In genomic region chr6:116847234-116847633, GRCh38 we compare ENCODE assay signal across 9 cellular contexts. TPM values are rescaled to one million over a fixed set of nuclear protein-coding genes. Genes with fewer than 3 reads are reported as not detected.
A peak's percentile ranks its signal among the peaks of the same experiment; 100 is the strongest.
DNase-seq lines count a peak whose midpoint lies in the region; ATAC-seq, FAIRE-seq and TF ChIP-seq lines count a peak whose summit lies in the region.
"Had no signal": no experiment of that assay in that cellular context is flagged by ENCODE, and none has a peak within 500 bp of the region (broad histone marks: within the 10 kb centered on the region; RNA-seq: fewer than 3 reads in every experiment).

No MANE protein-coding gene starts in this region.

- H3K36me3 Mint-ChIP-seq in activated naive CD8-positive, alpha-beta T cell treated with anti-CD3 and anti-CD28 coated beads for 36 hours, result no peaks in the 10 kb centered on the region

- H3K27ac ChIP-seq in foreskin keratinocyte (no peak overlapping the region), ovary (no peak overlapping the region)
- H3K27ac ChIP-seq: neutrophil had no signal

- H3K27ac Mint-ChIP-seq in activated naive CD8-positive, alpha-beta T cell treated with anti-CD3 and anti-CD28 coated beads for 36 hours, result no peak overlapping the region

- no peaks in the 10 kb centered on the region for H3K4me1 ChIP-seq in foreskin keratinocyte
- no peaks in the 10 kb centered on the region for H3K4me1 ChIP-seq in ovary (ENCODE audit: insufficient read depth)

- peaks cover 5% of the 10 kb centered on the region for H3K27me3 ChIP-seq in foreskin keratinocyte
- H3K27me3 ChIP-seq in ovary, result no peaks in the 10 kb centered on the region
- H3K27me3 ChIP-seq: neutrophil had no signal

- peaks cover 6% of the 10 kb centered on the region for H3K27me3 Mint-ChIP-seq in activated naive CD8-positive, alpha-beta T cell treated with anti-CD3 and anti-CD28 coated beads for 36 hours

- peak; percentile 71 for FAIRE-seq in RCC 7860 (lab: Jason Lieb, UNC)

- no peaks in the 10 kb centered on the region for H3K36me3 ChIP-seq in ovary
- H3K36me3 ChIP-seq: neutrophil had no signal

- no peak overlapping the region for H3K4me3 ChIP-seq in ovary

- 0 to 2% (median 2%) methylated on average over 1 of the region's 1 CpG for WGBS in ovary, 3 donors

- DNase-seq in GM13976 (ENCODE audit: low spot score), result peak; percentile 18
- peak; percentile 23 for DNase-seq in RCC 7860 (ENCODE audit: low spot score)
- DNase-seq in foreskin keratinocyte, result peak in 1 of 2 donors; percentile 32
- no peak for DNase-seq in activated T-cell treated with anti-CD3 and anti-CD28 coated beads for 4 hours
- DNase-seq in activated naive CD8-positive, alpha-beta T cell treated with anti-CD3 and anti-CD28 coated beads for 36 hours, result no peak
- DNase-seq in ovary, result no peak
- DNase-seq in UCSD-AML1 (lab: John Stamatoyannopoulos, UW; ENCODE audit: unreplicated experiment), result no peak

- no peak overlapping the region for H3K4me3 Mint-ChIP-seq in activated naive CD8-positive, alpha-beta T cell treated with anti-CD3 and anti-CD28 coated beads for 36 hours

- ATAC-seq in HG03565 (IDR thresholded peaks at IDR 0.05; ENCODE audit: unreplicated experiment), result peak; percentile 71
- peak; percentile 63 for ATAC-seq in foreskin keratinocyte

- in situ Hi-C loops in GM13976 (cut with MboI; ENCODE audit: low sequenced_read_pairs, unreplicated experiment), result no loop called here

- no peaks in the 10 kb centered on the region for H3K4me1 Mint-ChIP-seq in activated naive CD8-positive, alpha-beta T cell treated with anti-CD3 and anti-CD28 coated beads for 36 hours

- TF ChIP-seq CTCF in GM13976 (IDR thresholded peaks at IDR 0.05; ENCODE audit: borderline replicate concordance, control extremely low read depth, extremely low read depth, insufficient read depth, missing control alignments) (no peak), foreskin keratinocyte (conservative IDR thresholded peaks at IDR 0.05) (peak; percentile 57), ovary (IDR thresholded peaks at IDR 0.05) (no peak)

- no peaks in the 10 kb centered on the region for H3K9me3 ChIP-seq in ovary
- H3K9me3 ChIP-seq: neutrophil had no signal

- TF ChIP-seq EP300 in ovary (IDR thresholded peaks at IDR 0.05), result no peak

- no peak for TF ChIP-seq POLR2A in ovary (IDR thresholded peaks at IDR 0.05)

- H3K9me3 Mint-ChIP-seq in activated naive CD8-positive, alpha-beta T cell treated with anti-CD3 and anti-CD28 coated beads for 36 hours, result no peaks in the 10 kb centered on the region

- intact Hi-C loops in ovary (cut with DNase I), result no loop called here

RNA-seq across cellular contexts. Expression of gene GPRC6A, which starts 18.4 kb away (rescaled TPM):
- total RNA-seq in foreskin keratinocyte, result not detected in 2 replicates
- polyA plus RNA-seq in foreskin keratinocyte, result not detected in 2 replicates
- total RNA-seq in activated naive CD8-positive, alpha-beta T cell treated with anti-CD3 and anti-CD28 coated beads for 36 hours, result not detected
- total RNA-seq in ovary, result not detected
- not detected for polyA plus RNA-seq in ovary

RNA-seq across cellular contexts. Expression of gene RFX6, which starts 29.8 kb away (rescaled TPM):
- total RNA-seq in foreskin keratinocyte (not detected in 2 replicates), ovary (not detected)
- polyA plus RNA-seq in foreskin keratinocyte (not detected in 2 replicates), ovary (not detected)
- total RNA-seq in activated naive CD8-positive, alpha-beta T cell treated with anti-CD3 and anti-CD28 coated beads for 36 hours, result not detected

Comparison
In these comparisons a context has a peak if more than half of its experiments do, and no peak if none do; other contexts are left out.
1. DNase-seq: peak in GM13976 (single experiment) and RCC 7860 (single experiment); none in activated T-cell treated with anti-CD3 and anti-CD28 coated beads for 4 hours (single experiment), activated naive CD8-positive, alpha-beta T cell treated with anti-CD3 and anti-CD28 coated beads for 36 hours (single experiment), ovary (0 of 5) and UCSD-AML1 (single experiment).